8 cellular contexts compared by ENCODE assay signal in the genomic region with DNA sequence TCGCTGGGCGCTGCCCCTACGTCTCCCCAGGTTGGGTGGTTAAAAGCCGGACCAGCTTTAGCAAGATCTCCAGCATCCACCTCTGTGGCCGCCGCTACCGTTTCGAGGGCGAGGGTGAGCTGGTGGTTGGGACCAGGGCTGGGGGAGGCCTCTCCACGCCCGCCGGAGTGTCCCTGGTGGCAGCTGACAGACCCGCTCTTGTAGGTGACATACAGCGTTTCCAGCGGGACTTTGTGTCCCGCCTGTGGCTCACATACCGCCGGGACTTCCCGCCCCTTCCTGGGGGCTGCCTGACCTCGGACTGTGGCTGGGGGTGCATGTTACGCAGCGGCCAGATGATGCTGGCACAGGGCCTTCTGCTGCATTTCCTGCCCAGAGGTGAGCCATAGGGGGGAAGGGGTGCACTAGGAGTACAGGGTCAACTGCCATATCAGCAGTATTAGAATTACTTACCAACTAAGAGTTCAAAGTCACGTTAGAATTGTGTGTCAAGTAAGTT. TPM values are rescaled to one million over a fixed set of nuclear protein-coding genes. Genes with fewer than 3 reads are reported as not detected.
DNase-seq lines count a peak whose midpoint lies in the region; ATAC-seq and TF ChIP-seq lines count a peak whose summit lies in the region.

No MANE protein-coding gene starts in this region.

- peaks cover 12% of the 10 kb centered on the region for H3K79me2 ChIP-seq in OCI-LY3 (ENCODE audit: low read length)

- peak overlapping the region; percentile 23 for H3K27ac ChIP-seq in CD4-positive, CD25-positive, alpha-beta regulatory T cell (ENCODE audit: insufficient read depth, low read length, poor library complexity, severe bottlenecking)
- H3K27ac ChIP-seq in OCI-LY3 (ENCODE audit: low read length), result no peak overlapping the region

- ATAC-seq in CD4-positive, CD25-positive, alpha-beta regulatory T cell (ENCODE audit: low read depth in 2 of 2), result no peak
- no peak for ATAC-seq in HG02852 (IDR thresholded peaks at IDR 0.05; ENCODE audit: unreplicated experiment)

- peak overlapping the region; percentile 86; the same call in 1 of the 2 replicates for H3K9ac ChIP-seq in OCI-LY3 (ENCODE audit: low read length)

- H3K4me3 ChIP-seq in CD4-positive, CD25-positive, alpha-beta regulatory T cell (ENCODE audit: low read depth, low read length), result peak overlapping the region; percentile 69
- H3K4me3 ChIP-seq in OCI-LY3 (ENCODE audit: low read length) (peak overlapping the region; percentile 90), neuron (ENCODE audit: low read length) (peak overlapping the region; percentile 99)

- peaks cover 0 to 23% (median 13%) of the 10 kb centered on the region in 4 donors for H3K4me1 Mint-ChIP-seq in CD4-positive, CD25-positive, alpha-beta regulatory T cell
- peaks cover 3% of the 10 kb centered on the region for H3K4me1 Mint-ChIP-seq in endothelial cell (ENCODE audit: unreplicated experiment)

- no peaks in the 10 kb centered on the region for H3K9me3 Mint-ChIP-seq in CD4-positive, CD25-positive, alpha-beta regulatory T cell
- no peaks in the 10 kb centered on the region for H3K9me3 Mint-ChIP-seq in endothelial cell (ENCODE audit: unreplicated experiment)

- H4K20me1 ChIP-seq in OCI-LY3 (ENCODE audit: insufficient read depth, low read length), result no peaks in the 10 kb centered on the region

- H3K4me2 ChIP-seq in OCI-LY3 (ENCODE audit: low read length), result peak overlapping the region; percentile 91

- TF ChIP-seq CTCF in OCI-LY3 (IDR thresholded peaks at IDR 0.05; ENCODE audit: low read depth, low read length) (no peak), endothelial cell (IDR thresholded peaks at IDR 0.05; ENCODE audit: unreplicated experiment) (no peak)

- H3K36me3 ChIP-seq in CD4-positive, CD25-positive, alpha-beta regulatory T cell (ENCODE audit: control insufficient read depth, insufficient read depth, low read length), result peaks cover 15% of the 10 kb centered on the region
- H3K36me3 ChIP-seq in OCI-LY3 (replicated peaks; ENCODE audit: low read depth, low read length), result peaks cover 8% of the 10 kb centered on the region
- H3K36me3 ChIP-seq in neuron (ENCODE audit: insufficient read depth, low read length), result peaks cover 28% of the 10 kb centered on the region

- DNase-seq in CD4-positive, CD25-positive, alpha-beta regulatory T cell, result no peak
- DNase-seq in endothelial cell (ENCODE audit: low spot score) (no peak), NCI-H2081 treated with DMSO at 0.1 percent for 48 hours (lab: John Stamatoyannopoulos, UW) (no peak), NCI-H2196 (lab: John Stamatoyannopoulos, UW; ENCODE audit: unreplicated experiment) (no peak)
- no peak for DNase-seq in stimulated activated CD4-positive, alpha-beta T cell treated with anti-CD3 and anti-CD28 coated beads, Interleukin-12 subunit alpha, Interleukin-12 subunit beta, amount 100 ng/mL, for 4 hours

- peaks cover 17% of the 10 kb centered on the region for H3K27me3 Mint-ChIP-seq in CD4-positive, CD25-positive, alpha-beta regulatory T cell
- H3K27me3 Mint-ChIP-seq in endothelial cell (ENCODE audit: unreplicated experiment), result peaks cover 4% of the 10 kb centered on the region

- H3K4me3 Mint-ChIP-seq in CD4-positive, CD25-positive, alpha-beta regulatory T cell, result peak overlapping the region; percentile 89 to 92 (median 90)
- H3K4me3 Mint-ChIP-seq in endothelial cell (ENCODE audit: unreplicated experiment), result peak overlapping the region; percentile 92

- H3K9me3 ChIP-seq in CD4-positive, CD25-positive, alpha-beta regulatory T cell (ENCODE audit: control insufficient read depth in 2 of 2, low read length in 2 of 2), result no peaks in the 10 kb centered on the region
- no peaks in the 10 kb centered on the region for H3K9me3 ChIP-seq in OCI-LY3 (ENCODE audit: insufficient read depth, low read length)
- H3K9me3 ChIP-seq in neuron (ENCODE audit: low read length), result no peaks in the 10 kb centered on the region

- no peaks in the 10 kb centered on the region for H3K36me3 Mint-ChIP-seq in CD4-positive, CD25-positive, alpha-beta regulatory T cell
- no peaks in the 10 kb centered on the region for H3K36me3 Mint-ChIP-seq in endothelial cell (ENCODE audit: low read depth, unreplicated experiment)

- H3K4me1 ChIP-seq in CD4-positive, CD25-positive, alpha-beta regulatory T cell (ENCODE audit: control insufficient read depth, insufficient read depth, low read length, poor library complexity, severe bottlenecking), result peaks cover 23% of the 10 kb centered on the region
- H3K4me1 ChIP-seq in OCI-LY3 (ENCODE audit: low read length) (peaks cover 7% of the 10 kb centered on the region), neuron (ENCODE audit: insufficient read depth, low read length) (peaks cover 10% of the 10 kb centered on the region)

- H2AFZ ChIP-seq in OCI-LY3 (ENCODE audit: low read depth, low read length) (no peak overlapping the region), neuron (ENCODE audit: low read depth, low read length) (no peak overlapping the region)

- H3K27me3 ChIP-seq in CD4-positive, CD25-positive, alpha-beta regulatory T cell (ENCODE audit: control insufficient read depth, insufficient read depth, low read length), result no peaks in the 10 kb centered on the region
- peaks cover 6% of the 10 kb centered on the region for H3K27me3 ChIP-seq in OCI-LY3 (ENCODE audit: low read depth, low read length)
- H3K27me3 ChIP-seq in neuron (ENCODE audit: insufficient read depth, low read length), result no peaks in the 10 kb centered on the region

- H3K27ac Mint-ChIP-seq in CD4-positive, CD25-positive, alpha-beta regulatory T cell, result peak overlapping the region; percentile 56 to 92 (median 88)
- no peak overlapping the region for H3K27ac Mint-ChIP-seq in endothelial cell (ENCODE audit: unreplicated experiment)

RNA-seq across cellular contexts. Expression of a gene that starts 1.1 kb away (rescaled TPM):
- total RNA-seq in CD4-positive, CD25-positive, alpha-beta regulatory T cell, result 62.4 TPM
- 10 to 100 TPM; 14.0 to 17.0 (median 14.7) TPM for polyA plus RNA-seq in CD4-positive, CD25-positive, alpha-beta regulatory T cell
- total RNA-seq in endothelial cell (ENCODE audit: unreplicated experiment), result 11.8 TPM

RNA-seq across cellular contexts. Expression of a gene that starts 21.0 kb away (rescaled TPM):
- total RNA-seq in CD4-positive, CD25-positive, alpha-beta regulatory T cell, result 34.6 TPM
- 10 to 100 TPM in 3 of 4 donors, 1 to 10 TPM in 1; 8.6 to 13.8 (median 12.0) TPM for polyA plus RNA-seq in CD4-positive, CD25-positive, alpha-beta regulatory T cell
- total RNA-seq in endothelial cell (ENCODE audit: unreplicated experiment), result 25.2 TPM

RNA-seq across cellular contexts. Expression of a gene that starts 24.0 kb away (rescaled TPM):
- 57.0 TPM for total RNA-seq in CD4-positive, CD25-positive, alpha-beta regulatory T cell
- polyA plus RNA-seq in CD4-positive, CD25-positive, alpha-beta regulatory T cell, result 100 to 1,000 TPM in 3 of 4 donors, 10 to 100 TPM in 1; 92.6 to 125 (median 113) TPM
- total RNA-seq in endothelial cell (ENCODE audit: unreplicated experiment), result 8.1 TPM

RNA-seq across cellular contexts. Expression of a gene that starts 27.6 kb away (rescaled TPM):
- not detected for total RNA-seq in CD4-positive, CD25-positive, alpha-beta regulatory T cell
- polyA plus RNA-seq in CD4-positive, CD25-positive, alpha-beta regulatory T cell, result under 1 TPM in 3 of 4 donors, not detected in 1; 0.17 to 0.31 (median 0.30) TPM
- not detected for total RNA-seq in endothelial cell (ENCODE audit: unreplicated experiment)

RNA-seq across cellular contexts. Expression of a gene that starts 41.6 kb away (rescaled TPM):
- 26.2 TPM for total RNA-seq in CD4-positive, CD25-positive, alpha-beta regulatory T cell
- polyA plus RNA-seq in CD4-positive, CD25-positive, alpha-beta regulatory T cell, result 10 to 100 TPM; 45.0 to 75.1 (median 56.3) TPM
- 56.4 TPM for total RNA-seq in endothelial cell (ENCODE audit: unreplicated experiment)
